Comparison of ENCODE assay signal across 12 cellular contexts in the genomic region with DNA sequence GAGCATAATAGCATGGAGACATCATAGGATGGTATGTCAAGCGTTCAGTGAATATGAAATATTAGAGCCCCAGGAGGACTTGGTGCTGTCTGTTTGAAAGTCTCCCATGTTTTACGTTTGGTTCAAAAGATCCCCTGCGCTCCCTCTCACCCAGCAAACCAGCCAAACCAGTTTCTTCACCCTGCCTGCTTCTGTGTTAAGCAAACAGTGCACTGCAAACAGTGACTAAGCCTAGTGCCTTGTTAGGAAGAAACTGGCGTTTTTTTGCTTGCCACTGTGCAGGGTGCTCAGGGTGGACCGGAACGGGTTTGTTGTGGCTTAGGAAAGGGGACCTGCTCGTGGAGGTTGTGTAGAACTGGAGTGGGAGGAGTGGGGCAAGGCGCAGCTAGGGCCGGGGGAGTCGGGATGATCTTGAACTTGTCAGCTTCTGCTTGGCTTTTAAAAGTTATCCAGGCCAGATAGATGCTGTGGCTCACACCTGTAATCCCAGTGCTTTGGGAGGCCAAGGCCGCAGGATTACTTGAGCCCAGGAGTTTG. TPM values are rescaled to one million over a fixed set of nuclear protein-coding genes. Genes with fewer than 3 reads are reported as not detected.
DNase-seq lines count a peak whose midpoint lies in the region; ATAC-seq and TF ChIP-seq lines count a peak whose summit lies in the region.
"Had no signal": no experiment of that assay in that cellular context is flagged by ENCODE, and none has a peak within 500 bp of the region (broad histone marks: within the 10 kb centered on the region; RNA-seq: fewer than 3 reads in every experiment).

No MANE protein-coding gene starts in this region.

- no peaks in the 10 kb centered on the region for H3K9me3 Mint-ChIP-seq in activated T-helper 2 cell treated with anti-CD3 and anti-CD28 coated beads, Interferon-gamma antibody, Interleukin-2, Interleukin-4, amounts not matched to agents 10 μg/mL and 5 μg/mL and 100 μg/mL, durations not matched to agents 14 hours and 24 hours and 36 hours

- no peak for TF ChIP-seq POLR2A in vagina (IDR thresholded peaks at IDR 0.05)

- H3K27ac Mint-ChIP-seq in activated T-helper 2 cell treated with anti-CD3 and anti-CD28 coated beads, Interferon-gamma antibody, Interleukin-2, Interleukin-4, amounts not matched to agents 10 μg/mL and 5 μg/mL and 100 μg/mL, durations not matched to agents 14 hours and 24 hours and 36 hours, result no peak overlapping the region

- peak overlapping the region; percentile 86 for H3K27ac ChIP-seq in RWPE2 (ENCODE audit: poor library complexity, severe bottlenecking)
- peak overlapping the region; percentile 55 for H3K27ac ChIP-seq in vagina

- H3K9me3 ChIP-seq in RWPE2 (ENCODE audit: severe bottlenecking) (no peaks in the 10 kb centered on the region), vagina (no peaks in the 10 kb centered on the region)

- H3K4me3 ChIP-seq in RWPE2 (ENCODE audit: severe bottlenecking), result no peak overlapping the region
- H3K4me3 ChIP-seq in vagina, result no peak overlapping the region

- no peak overlapping the region for H3K4me3 Mint-ChIP-seq in activated T-helper 2 cell treated with anti-CD3 and anti-CD28 coated beads, Interferon-gamma antibody, Interleukin-2, Interleukin-4, amounts not matched to agents 10 μg/mL and 5 μg/mL and 100 μg/mL, durations not matched to agents 14 hours and 24 hours and 36 hours (ENCODE audit: low read depth)

- ATAC-seq in RWPE2 (ENCODE audit: low read depth), result peak; percentile 86

- intact Hi-C loops in vagina (cut with DNase I), result loop anchor here (5.0 kb wide), 1 partner anchor 312 kb away; no protein-coding TSS in a partner anchor
- intact Hi-C loops in activated T-helper 2 cell treated with anti-CD3 and anti-CD28 coated beads, Interferon-gamma antibody, Interleukin-2, Interleukin-4, amounts not matched to agents 10 μg/mL and 5 μg/mL and 100 μg/mL, durations not matched to agents 14 hours and 24 hours and 36 hours (cut with micrococcal nuclease), result no loop called here

- H3K36me3 ChIP-seq in RWPE2 (ENCODE audit: low read depth), result peaks cover 60% of the 10 kb centered on the region
- H3K36me3 ChIP-seq in vagina, result no peaks in the 10 kb centered on the region

- peaks cover 25% of the 10 kb centered on the region for H3K27me3 Mint-ChIP-seq in activated T-helper 2 cell treated with anti-CD3 and anti-CD28 coated beads, Interferon-gamma antibody, Interleukin-2, Interleukin-4, amounts not matched to agents 10 μg/mL and 5 μg/mL and 100 μg/mL, durations not matched to agents 14 hours and 24 hours and 36 hours (ENCODE audit: low read depth)

- H3K4me1 Mint-ChIP-seq in activated T-helper 2 cell treated with anti-CD3 and anti-CD28 coated beads, Interferon-gamma antibody, Interleukin-2, Interleukin-4, amounts not matched to agents 10 μg/mL and 5 μg/mL and 100 μg/mL, durations not matched to agents 14 hours and 24 hours and 36 hours (ENCODE audit: low read depth), result peaks cover 7% of the 10 kb centered on the region

- no peaks in the 10 kb centered on the region for H3K36me3 Mint-ChIP-seq in activated T-helper 2 cell treated with anti-CD3 and anti-CD28 coated beads, Interferon-gamma antibody, Interleukin-2, Interleukin-4, amounts not matched to agents 10 μg/mL and 5 μg/mL and 100 μg/mL, durations not matched to agents 14 hours and 24 hours and 36 hours (ENCODE audit: low read depth)

- H3K27me3 ChIP-seq in RWPE2 (ENCODE audit: insufficient read depth, poor library complexity, severe bottlenecking) (no peaks in the 10 kb centered on the region), vagina (no peaks in the 10 kb centered on the region)

- H3K4me1 ChIP-seq in RWPE2 (ENCODE audit: insufficient read depth, poor library complexity, severe bottlenecking) (peaks cover 70% of the 10 kb centered on the region), vagina (peaks cover 13% of the 10 kb centered on the region)

- TF ChIP-seq CTCF in RWPE2 (IDR thresholded peaks at IDR 0.05; ENCODE audit: poor library complexity, severe bottlenecking) (no peak), vagina (IDR thresholded peaks at IDR 0.05) (no peak)

- peak; percentile 47 for DNase-seq in NCI-H1436 (lab: John Stamatoyannopoulos, UW)
- DNase-seq in NCI-H1436 treated with DMSO at 0.1 percent for 48 hours (lab: John Stamatoyannopoulos, UW), result no peak
- DNase-seq in RWPE2 (ENCODE audit: low spot score), result peak; percentile 92
- DNase-seq in kidney glomerular epithelial cell (lab: John Stamatoyannopoulos, UW), result peak; percentile 22
- no peak for DNase-seq in vagina (ENCODE audit: extremely low spot score in 2 of 2)
- no peak for DNase-seq in NK-92 (lab: John Stamatoyannopoulos, UW; ENCODE audit: unreplicated experiment)
- no peak for DNase-seq in activated T-helper 2 cell treated with anti-CD3 and anti-CD28 coated beads, Interferon-gamma antibody, Interleukin-2, Interleukin-4, amounts not matched to agents 10 μg/mL and 5 μg/mL and 100 μg/mL, durations not matched to agents 14 hours and 24 hours and 36 hours (ENCODE audit: low spot score)
- DNase-seq in activated effector memory CD4-positive, alpha-beta T cell treated with anti-CD3 and anti-CD28 coated beads, Interleukin-2, amount 50 U/mL, for 16 hours, result no peak
- DNase-seq: effector CD8-positive, alpha-beta T cell; HCEC 1CT; mesenchymal stem cell; stimulated activated CD4-positive, alpha-beta T cell treated with anti-CD3 and anti-CD28 coated beads, Interleukin-2, amount 100 ng/mL, for 24 hours had no signal

RNA-seq across cellular contexts. Expression of a gene that starts 7.7 kb away (rescaled TPM):
- 116 TPM for total RNA-seq in vagina
- 0.11 and 1.0 TPM in 2 replicates for total RNA-seq in activated T-helper 2 cell treated with anti-CD3 and anti-CD28 coated beads, Interferon-gamma antibody, Interleukin-2, Interleukin-4, amounts not matched to agents 10 μg/mL and 5 μg/mL and 100 μg/mL, durations not matched to agents 14 hours and 24 hours and 36 hours

Comparison
In these comparisons a context has a peak if more than half of its experiments do, and no peak if none do; other contexts are left out.
1. DNase-seq: peak in NCI-H1436 (single experiment), RWPE2 (single experiment) and kidney glomerular epithelial cell (single experiment); none in NCI-H1436 treated with DMSO at 0.1 percent for 48 hours (single experiment), vagina (0 of 2), NK-92 (single experiment), activated T-helper 2 cell treated with anti-CD3 and anti-CD28 coated beads, Interferon-gamma antibody, Interleukin-2, Interleukin-4, amounts not matched to agents 10 μg/mL and 5 μg/mL and 100 μg/mL, durations not matched to agents 14 hours and 24 hours and 36 hours (single experiment) and activated effector memory CD4-positive, alpha-beta T cell treated with anti-CD3 and anti-CD28 coated beads, Interleukin-2, amount 50 U/mL, for 16 hours (single experiment).
2. RNA of a gene that starts 7.7 kb away (total RNA-seq): 116 TPM in vagina (single experiment); 0.11 to 1.0 TPM in activated T-helper 2 cell treated with anti-CD3 and anti-CD28 coated beads, Interferon-gamma antibody, Interleukin-2, Interleukin-4, amounts not matched to agents 10 μg/mL and 5 μg/mL and 100 μg/mL, durations not matched to agents 14 hours and 24 hours and 36 hours; every median in the first group is over 10 times any median in the second.